In the genomic region with DNA sequence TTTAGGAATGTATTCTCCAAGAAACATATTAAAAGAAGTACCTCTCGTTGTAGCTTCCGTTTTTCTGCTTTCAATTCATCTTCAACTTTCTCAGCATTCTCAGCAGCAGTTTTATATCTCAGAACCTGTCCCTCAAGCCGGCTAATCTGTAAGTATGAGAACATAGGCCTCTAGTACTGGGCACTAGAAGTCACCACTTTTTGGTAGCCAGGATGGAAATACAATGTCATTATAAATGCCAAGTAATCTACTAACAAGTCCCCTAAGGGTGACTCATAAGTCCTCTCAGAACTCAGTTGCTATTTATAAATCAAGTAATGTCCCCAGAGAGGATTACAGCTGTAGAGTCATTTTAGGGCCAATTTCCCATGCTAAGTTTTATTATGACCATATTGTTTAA, we compare ENCODE assay signal across 8 cellular contexts.
DNase-seq lines count a peak whose midpoint lies in the region; ATAC-seq lines count a peak whose summit lies in the region.

No MANE protein-coding gene starts in this region.

- intact Hi-C loops in sciatic nerve (cut with DNase I): no loop called here

- peak overlapping the region; percentile 60 for H3K27ac ChIP-seq in caudate nucleus (ENCODE audit: low read depth, low read length)

- ATAC-seq in GM21423 (IDR thresholded peaks at IDR 0.05; ENCODE audit: unreplicated experiment) (peak; percentile 58), sciatic nerve (peak; percentile 89)

- peak; percentile 55 for DNase-seq in EL
- DNase-seq in HT1080 (ENCODE audit: low read depth): peak; percentile 17
- no peak for DNase-seq in caudate nucleus (lab: John Stamatoyannopoulos, UW)
- DNase-seq in sciatic nerve (ENCODE audit: low spot score): no peak
- DNase-seq in NCI-H345 treated with DMSO at 0.1 percent for 48 hours (lab: John Stamatoyannopoulos, UW; ENCODE audit: unreplicated experiment): no peak
- DNase-seq in activated CD4-positive, alpha-beta T cell treated with anti-CD3 and anti-CD28 coated beads for 48 hours: no peak
- DNase-seq in effector CD8-positive, alpha-beta T cell (lab: John Stamatoyannopoulos, UW): no peak

Comparison
In these comparisons a context has a peak if more than half of its experiments do, and no peak if none do; other contexts are left out.
1. DNase-seq: peak in EL (single experiment) and HT1080 (single experiment); none in caudate nucleus (0 of 61), sciatic nerve (single experiment), NCI-H345 treated with DMSO at 0.1 percent for 48 hours (single experiment), activated CD4-positive, alpha-beta T cell treated with anti-CD3 and anti-CD28 coated beads for 48 hours (single experiment) and effector CD8-positive, alpha-beta T cell (single experiment).